In the genomic region with DNA sequence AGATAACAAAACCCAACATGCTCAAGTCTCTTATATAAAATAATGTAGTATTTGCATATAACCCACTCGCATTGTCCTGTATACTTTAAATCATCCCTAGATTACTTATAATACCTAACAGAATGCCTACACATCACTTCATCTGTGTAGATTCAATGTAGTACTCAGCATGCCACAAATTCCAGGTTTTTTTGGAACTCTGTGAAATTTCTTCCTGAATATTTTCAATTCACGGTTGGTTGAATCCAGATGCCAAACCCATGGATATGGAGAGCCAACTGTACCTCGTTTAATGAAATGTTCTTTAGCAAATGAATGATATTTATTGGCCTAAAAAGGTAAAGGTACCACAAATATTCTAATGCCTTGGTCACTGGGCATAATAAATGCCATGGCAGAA, we compare ENCODE assay signal across 25 cellular contexts. TPM values are rescaled to one million over a fixed set of nuclear protein-coding genes. Genes with fewer than 3 reads are reported as not detected.
DNase-seq lines count a peak whose midpoint lies in the region; ATAC-seq, FAIRE-seq and TF ChIP-seq lines count a peak whose summit lies in the region.
"Had no signal": no experiment of that assay in that cellular context is flagged by ENCODE, and none has a peak within 500 bp of the region (broad histone marks: within the 10 kb centered on the region; RNA-seq: fewer than 3 reads in every experiment).

No MANE protein-coding gene starts in this region.

- H3K27me3 ChIP-seq in astrocyte (ENCODE audit: insufficient read depth, low read length) (no peaks in the 10 kb centered on the region), mesenchymal stem cell (ENCODE audit: control insufficient read depth in 1 of 2, insufficient read depth in 1 of 2, low read length in 2 of 2) (no peaks in the 10 kb centered on the region), WERI-Rb-1 (ENCODE audit: insufficient read depth, low read depth, severe bottlenecking) (no peaks in the 10 kb centered on the region)
- H3K27me3 ChIP-seq: BLaER1 treated with 17β-estradiol and CSF1 and Interleukin-3, amounts not matched to agents 10 nM and 100 nM had no signal

- no peak overlapping the region for H2BK15ac ChIP-seq in mesenchymal stem cell (ENCODE audit: low read depth, poor library complexity, severe bottlenecking)

- peaks cover 3% of the 10 kb centered on the region for H3K79me1 ChIP-seq in mesenchymal stem cell (replicated peaks; ENCODE audit: low read length, poor library complexity, severe bottlenecking)

- 100% methylated on average over 3 of the region's 3 CpGs for WGBS in mesenchymal stem cell

- TF ChIP-seq CTCF in astrocyte (IDR thresholded peaks at IDR 0.05; ENCODE audit: insufficient read depth, low read depth, low read length), result no peak
- no peak for TF ChIP-seq CTCF in WERI-Rb-1 (IDR thresholded peaks at IDR 0.05; ENCODE audit: low read depth, low read length)

- H2BK120ac ChIP-seq in mesenchymal stem cell (ENCODE audit: low read depth, low read length), result no peak overlapping the region

- no peak for DNase-seq in stimulated activated naive CD8-positive, alpha-beta T cell treated with anti-CD3 and anti-CD28 coated beads, Interleukin-15, Interleukin-2, amounts not matched to agents 100 U/mL and 50 U/mL, for 24 hours
- DNase-seq in astrocyte (ENCODE audit: low read depth) (peak; percentile 56), mesenchymal stem cell (no peak), GM12892 (ENCODE audit: insufficient read length) (no peak), SHP77 treated with DMSO at 0.1 percent for 48 hours (lab: John Stamatoyannopoulos, UW) (no peak), WERI-Rb-1 (no peak)
- DNase-seq: AML-193; CD4-positive, alpha-beta T cell; DMS53; GOT3; MM.1S; NCI-H1694; NCI-H2029 treated with DMSO at 0.1 percent for 48 hours; NCI-H526 treated with DMSO at 0.1 percent for 48 hours; SK-N-SH had no signal

- peak overlapping the region; percentile 49 for H3K27ac Mint-ChIP-seq in stimulated activated naive CD8-positive, alpha-beta T cell treated with anti-CD3 and anti-CD28 coated beads, Interleukin-15, Interleukin-2, amounts not matched to agents 100 ng/mL and 50 ng/mL, for 24 hours
- H3K27ac Mint-ChIP-seq in astrocyte (ENCODE audit: unreplicated experiment), result peak overlapping the region; percentile 54
- H3K27ac Mint-ChIP-seq: CD4-positive, alpha-beta T cell had no signal

- no peak overlapping the region for H3K4ac ChIP-seq in mesenchymal stem cell (ENCODE audit: low read depth in 1 of 2, low read length in 2 of 2)

- FAIRE-seq in astrocyte (lab: Jason Lieb, UNC) (no peak), GM12892 (lab: Jason Lieb, UNC) (no peak)
- FAIRE-seq: A204.1, G401.6 had no signal

- H3K9ac ChIP-seq in astrocyte (ENCODE audit: low read length), result no peak overlapping the region
- H3K9ac ChIP-seq in mesenchymal stem cell (ENCODE audit: low read length), result no peak overlapping the region
- H3K9ac ChIP-seq: BLaER1 treated with 17β-estradiol and CSF1 and Interleukin-3, amounts not matched to agents 10 nM and 100 nM; KMS-11; SK-N-SH had no signal

- H3K79me2 ChIP-seq in astrocyte (ENCODE audit: insufficient read depth, low read length), result peaks cover 20% of the 10 kb centered on the region

- no peak overlapping the region for H3K18ac ChIP-seq in mesenchymal stem cell (ENCODE audit: low read depth in 1 of 2, low read length in 2 of 2)

- H2BK12ac ChIP-seq in mesenchymal stem cell (ENCODE audit: low read length in 2 of 2), result no peak overlapping the region

- H3K4me3 Mint-ChIP-seq in stimulated activated naive CD8-positive, alpha-beta T cell treated with anti-CD3 and anti-CD28 coated beads, Interleukin-15, Interleukin-2, amounts not matched to agents 100 ng/mL and 50 ng/mL, for 24 hours, result no peak overlapping the region
- H3K4me3 Mint-ChIP-seq in astrocyte (ENCODE audit: unreplicated experiment), result no peak overlapping the region
- H3K4me3 Mint-ChIP-seq: CD4-positive, alpha-beta T cell; IgD-negative memory B cell had no signal

- no peak for ATAC-seq in stimulated activated naive CD8-positive, alpha-beta T cell treated with anti-CD3 and anti-CD28 coated beads, Interleukin-15, Interleukin-2, amounts not matched to agents 100 U/mL and 50 U/mL, for 24 hours
- ATAC-seq in GM21529 (IDR thresholded peaks at IDR 0.05; ENCODE audit: unreplicated experiment), result no peak
- ATAC-seq: Panc1 had no signal

- peaks cover 11% of the 10 kb centered on the region for H3K4me1 Mint-ChIP-seq in stimulated activated naive CD8-positive, alpha-beta T cell treated with anti-CD3 and anti-CD28 coated beads, Interleukin-15, Interleukin-2, amounts not matched to agents 100 ng/mL and 50 ng/mL, for 24 hours (ENCODE audit: low read depth)
- peaks cover 32% of the 10 kb centered on the region for H3K4me1 Mint-ChIP-seq in astrocyte (ENCODE audit: low read depth, unreplicated experiment)

- no peak overlapping the region for H4K8ac ChIP-seq in mesenchymal stem cell (ENCODE audit: low read length)

- H2AFZ ChIP-seq in astrocyte (ENCODE audit: low read depth, low read length) (no peak overlapping the region), mesenchymal stem cell (ENCODE audit: low read depth, low read length) (no peak overlapping the region)

- no peaks in the 10 kb centered on the region for H3K4me1 ChIP-seq in astrocyte (ENCODE audit: insufficient read depth, low read length)
- peaks cover 6% of the 10 kb centered on the region for H3K4me1 ChIP-seq in mesenchymal stem cell (ENCODE audit: control insufficient read depth, insufficient read depth, low read depth, low read length)
- H3K4me1 ChIP-seq: BLaER1 treated with 17β-estradiol and CSF1 and Interleukin-3, amounts not matched to agents 10 nM and 100 nM; HAP-1 had no signal

- H4K20me1 ChIP-seq in astrocyte (ENCODE audit: insufficient read depth, low read length), result peaks cover 41% of the 10 kb centered on the region

- H3K14ac ChIP-seq in mesenchymal stem cell (ENCODE audit: low read length in 2 of 2), result no peak overlapping the region

- H3K23ac ChIP-seq in mesenchymal stem cell (ENCODE audit: low read length in 2 of 2), result no peak overlapping the region

- no peak overlapping the region for H4K91ac ChIP-seq in mesenchymal stem cell (ENCODE audit: low read length)

- no peak overlapping the region for H2AK5ac ChIP-seq in mesenchymal stem cell (ENCODE audit: low read length, severe bottlenecking)

- H3K4me3 ChIP-seq in astrocyte (ENCODE audit: insufficient read depth, low read depth, low read length), result no peak overlapping the region
- no peak overlapping the region for H3K4me3 ChIP-seq in mesenchymal stem cell (ENCODE audit: insufficient read depth in 1 of 2, low read depth in 1 of 2, low read length in 2 of 2)
- H3K4me3 ChIP-seq in WERI-Rb-1 (ENCODE audit: low read depth, low read length), result no peak overlapping the region
- H3K4me3 ChIP-seq: BLaER1 treated with 17β-estradiol and CSF1 and Interleukin-3, amounts not matched to agents 10 nM and 100 nM; HAP-1 had no signal

- peaks cover 80% of the 10 kb centered on the region for H3K36me3 Mint-ChIP-seq in stimulated activated naive CD8-positive, alpha-beta T cell treated with anti-CD3 and anti-CD28 coated beads, Interleukin-15, Interleukin-2, amounts not matched to agents 100 ng/mL and 50 ng/mL, for 24 hours (ENCODE audit: low read depth)
- H3K36me3 Mint-ChIP-seq in astrocyte (ENCODE audit: low read depth, unreplicated experiment), result peaks cover 8% of the 10 kb centered on the region
- H3K36me3 Mint-ChIP-seq: IgD-negative memory B cell had no signal

- no peaks in the 10 kb centered on the region for H3K27me3 Mint-ChIP-seq in stimulated activated naive CD8-positive, alpha-beta T cell treated with anti-CD3 and anti-CD28 coated beads, Interleukin-15, Interleukin-2, amounts not matched to agents 100 ng/mL and 50 ng/mL, for 24 hours
- H3K27me3 Mint-ChIP-seq in astrocyte (ENCODE audit: low read depth, unreplicated experiment), result no peaks in the 10 kb centered on the region
- H3K27me3 Mint-ChIP-seq: CD4-positive, alpha-beta T cell; IgD-negative memory B cell had no signal

- no peak overlapping the region for H2BK5ac ChIP-seq in mesenchymal stem cell (ENCODE audit: low read depth, low read length, poor library complexity, severe bottlenecking)

- H3K9me3 ChIP-seq in astrocyte (ENCODE audit: insufficient read depth, low read depth, low read length), result no peaks in the 10 kb centered on the region
- no peaks in the 10 kb centered on the region for H3K9me3 ChIP-seq in mesenchymal stem cell (ENCODE audit: control insufficient read depth, low read length)
- H3K9me3 ChIP-seq in WERI-Rb-1 (ENCODE audit: severe bottlenecking), result no peaks in the 10 kb centered on the region
- H3K9me3 ChIP-seq: BLaER1 treated with 17β-estradiol and CSF1 and Interleukin-3, amounts not matched to agents 10 nM and 100 nM; HAP-1; SK-N-SH had no signal

- H3K36me3 ChIP-seq in astrocyte (ENCODE audit: insufficient read depth, low read length) (peaks cover 66% of the 10 kb centered on the region), mesenchymal stem cell (ENCODE audit: control insufficient read depth in 1 of 2, insufficient read depth in 2 of 2, low read depth in 1 of 2, low read length in 2 of 2) (peaks cover 15 to 92% of the 10 kb centered on the region in 2 experiments), WERI-Rb-1 (peaks cover 77% of the 10 kb centered on the region)

- no peaks in the 10 kb centered on the region for H3K9me3 Mint-ChIP-seq in stimulated activated naive CD8-positive, alpha-beta T cell treated with anti-CD3 and anti-CD28 coated beads, Interleukin-15, Interleukin-2, amounts not matched to agents 100 ng/mL and 50 ng/mL, for 24 hours
- no peaks in the 10 kb centered on the region for H3K9me3 Mint-ChIP-seq in astrocyte (ENCODE audit: unreplicated experiment)
- H3K9me3 Mint-ChIP-seq: CD4-positive, alpha-beta T cell; IgD-negative memory B cell had no signal

- H3K27ac ChIP-seq in astrocyte (ENCODE audit: low read depth, low read length) (peak overlapping the region; percentile 20), mesenchymal stem cell (ENCODE audit: low read length, poor library complexity, severe bottlenecking) (peak overlapping the region; percentile 38), WERI-Rb-1 (no peak overlapping the region)
- H3K27ac ChIP-seq: BLaER1 treated with 17β-estradiol and CSF1 and Interleukin-3, amounts not matched to agents 10 nM and 100 nM; HL-60; KMS-11 had no signal

- no peak overlapping the region for H3K4me2 ChIP-seq in astrocyte (ENCODE audit: low read length)
- H3K4me2 ChIP-seq in mesenchymal stem cell (ENCODE audit: low read length, poor library complexity, severe bottlenecking), result no peak overlapping the region
- H3K4me2 ChIP-seq: BLaER1 treated with 17β-estradiol and CSF1 and Interleukin-3, amounts not matched to agents 10 nM and 100 nM; KMS-11; SK-N-SH had no signal

- TF ChIP-seq POLR2A in GM12892 (IDR thresholded peaks at IDR 0.05; ENCODE audit: low read depth, low read length), result no peak

RNA-seq across cellular contexts. Expression of a gene that starts 24.8 kb away (rescaled TPM):
- total RNA-seq in astrocyte, result 135 and 141 TPM in 2 replicates
- polyA plus RNA-seq in mesenchymal stem cell (2013, experiment 1 of 2), result 206 TPM
- polyA plus RNA-seq in mesenchymal stem cell (2013, experiment 2 of 2), result 214 TPM
- 122 TPM for polyA plus RNA-seq in GM12892 (2012; ENCODE audit: missing spikeins)
